In genomic region chr7:152675761-152676636, GRCh38 we compare ENCODE assay signal across 8 cellular contexts. TPM values are rescaled to one million over a fixed set of nuclear protein-coding genes. Genes with fewer than 3 reads are reported as not detected.
DNase-seq lines count a peak whose midpoint lies in the region; ATAC-seq and TF ChIP-seq lines count a peak whose summit lies in the region.

Gene XRCC2 (minus strand): TSS chr7:152676141. CDS start chr7:152676079, 62 bp downstream.

- no peak for TF ChIP-seq POLR2A in testis (IDR thresholded peaks at IDR 0.05)

- intact Hi-C loops in testis (cut with DNase I; ENCODE audit: low total_unique reads), result no loop called here

- no peaks in the 10 kb centered on the region for H3K9me3 ChIP-seq in SK-N-MC (ENCODE audit: low read depth, low read length)
- no peaks in the 10 kb centered on the region for H3K9me3 ChIP-seq in testis

- peak in 1 of 3 experiments; percentile 24 for TF ChIP-seq CTCF in testis (IDR thresholded peaks at IDR 0.05)

- peaks cover 10% of the 10 kb centered on the region for H3K36me3 Mint-ChIP-seq in activated naive CD4-positive, alpha-beta T cell treated with anti-CD3 and anti-CD28 coated beads, Interleukin-2, amount 10 ng/mL, durations not matched to agents 7 days and 5 days

- peak; percentile 77 for DNase-seq in NCI-H1048 (lab: John Stamatoyannopoulos, UW)
- DNase-seq in SK-N-MC (ENCODE audit: low read depth, low spot score), result peak; percentile 48
- peak; percentile 93 for DNase-seq in activated naive CD4-positive, alpha-beta T cell treated with anti-CD3 and anti-CD28 coated beads, Interleukin-2, amount 10 ng/mL, durations not matched to agents 7 days and 5 days
- DNase-seq in glomerular visceral epithelial cell (ENCODE audit: extremely low spot score), result peak; percentile 93
- DNase-seq in occipital lobe (lab: John Stamatoyannopoulos, UW), result peak; percentile 85
- DNase-seq in testis, result peak; percentile 92

- no peaks in the 10 kb centered on the region for H3K9me3 Mint-ChIP-seq in activated naive CD4-positive, alpha-beta T cell treated with anti-CD3 and anti-CD28 coated beads, Interleukin-2, amount 10 ng/mL, durations not matched to agents 7 days and 5 days

- H3K27me3 Mint-ChIP-seq in activated naive CD4-positive, alpha-beta T cell treated with anti-CD3 and anti-CD28 coated beads, Interleukin-2, amount 10 ng/mL, durations not matched to agents 7 days and 5 days, result no peaks in the 10 kb centered on the region

- peak within 1 kb of the TSS; percentile 92 for H3K27ac Mint-ChIP-seq in activated naive CD4-positive, alpha-beta T cell treated with anti-CD3 and anti-CD28 coated beads, Interleukin-2, amount 10 ng/mL, durations not matched to agents 7 days and 5 days

- H3K9ac ChIP-seq in SK-N-MC (ENCODE audit: insufficient read length), result peak within 1 kb of the TSS; percentile 96

- H3K4me3 Mint-ChIP-seq in activated naive CD4-positive, alpha-beta T cell treated with anti-CD3 and anti-CD28 coated beads, Interleukin-2, amount 10 ng/mL, durations not matched to agents 7 days and 5 days, result peak within 1 kb of the TSS; percentile 93

- H3K27me3 ChIP-seq in testis, result no peaks in the 10 kb centered on the region

- H3K36me3 ChIP-seq in SK-N-MC (ENCODE audit: insufficient read depth, low read length) (peaks cover 21% of the 10 kb centered on the region), testis (ENCODE audit: low read depth, missing control alignments) (no peaks in the 10 kb centered on the region)

- whole genome bisulfite sequencing in testis, 2 donors, result 1 to 7% methylated on average over 20 to 58 of the region's 62 CpGs

- peak; percentile 91 for ATAC-seq in HG02588 (IDR thresholded peaks at IDR 0.05; ENCODE audit: unreplicated experiment)

- H3K27ac ChIP-seq in SK-N-MC, result peak within 1 kb of the TSS; percentile 84
- peak within 1 kb of the TSS; percentile 70 to 86 for H3K27ac ChIP-seq in testis

- H3K4me3 ChIP-seq in GM08714 (ENCODE audit: low read length) (peak within 1 kb of the TSS; percentile 79), SK-N-MC (peak within 1 kb of the TSS; percentile 84), testis (peak within 1 kb of the TSS; percentile 66 to 77)

- CTCF ChIA-PET in activated naive CD4-positive, alpha-beta T cell treated with anti-CD3 and anti-CD28 coated beads, Interleukin-2, amount 10 ng/mL, durations not matched to agents 7 days and 5 days (lab: Charles Lee), result no interaction called here

- peaks cover 21% of the 10 kb centered on the region for H3K4me1 Mint-ChIP-seq in activated naive CD4-positive, alpha-beta T cell treated with anti-CD3 and anti-CD28 coated beads, Interleukin-2, amount 10 ng/mL, durations not matched to agents 7 days and 5 days

- H3K4me1 ChIP-seq in testis, result peaks cover 6% of the 10 kb centered on the region

RNA-seq across cellular contexts. Expression of gene XRCC2, which starts in this region (rescaled TPM):
- total RNA-seq in occipital lobe (2.0 TPM), testis (1 to 10 TPM; 5.7 to 9.6 TPM)
- 3.4 TPM for polyA plus RNA-seq in testis (ENCODE audit: insufficient read depth, low read depth, low replicate concordance)

Comparison
In these comparisons a context has a peak if more than half of its experiments do, and no peak if none do; other contexts are left out.
1. Peak in every context shown above with its lines: DNase-seq, ATAC-seq, H3K4me3 ChIP-seq and H3K27ac ChIP-seq.